Comparison of ENCODE assay signal across 18 cellular contexts in genomic region chr5:14123974-14124482, GRCh38.
"Had no signal": no experiment of that assay in that cellular context is flagged by ENCODE, and none has a peak within 500 bp of the region (broad histone marks: within the 10 kb centered on the region; RNA-seq: fewer than 3 reads in every experiment).

No MANE protein-coding gene starts in this region.

- H3K4me1 Mint-ChIP-seq: activated B cell treated with CpG ODN at 0.5 μM for 24 hours; naive thymus-derived CD4-positive, alpha-beta T cell; stimulated activated memory B cell treated with anti-CD40 and anti-IgM and Interleukin-4, amounts not matched to agents 10 μg/mL and 1 μg/mL and 100 μg/mL, for 72 hours had no signal

- H3K36me3 Mint-ChIP-seq: activated naive CD8-positive, alpha-beta T cell; naive thymus-derived CD4-positive, alpha-beta T cell; stimulated activated memory B cell treated with anti-CD40 and anti-IgM and Interleukin-4, amounts not matched to agents 10 μg/mL and 1 μg/mL and 100 μg/mL, for 72 hours had no signal

- H3K27ac Mint-ChIP-seq: activated B cell treated with CpG ODN at 0.5 μM for 24 hours; activated CD8-positive, alpha-beta T cell treated with anti-CD3 and anti-CD28 coated beads for 36 hours; activated naive CD8-positive, alpha-beta T cell; naive thymus-derived CD4-positive, alpha-beta T cell; stimulated activated memory B cell treated with anti-CD40 and anti-IgM and Interleukin-4, amounts not matched to agents 10 μg/mL and 1 μg/mL and 100 μg/mL, for 72 hours had no signal

- H3K27me3 ChIP-seq: body of pancreas, colonic mucosa, esophagus muscularis mucosa, left lung, neutrophil had no signal

- DNase-seq: activated B cell treated with CpG ODN at 0.5 μM for 24 hours; activated CD4-positive, alpha-beta T cell treated with anti-CD3 and anti-CD28 coated beads for 48 hours; activated CD8-positive, alpha-beta memory T cell treated with anti-CD3 and anti-CD28 coated beads, Interleukin-2, amount 50 U/mL, for 4 hours; activated CD8-positive, alpha-beta T cell treated with anti-CD3 and anti-CD28 coated beads for 36 hours; activated effector memory CD4-positive, alpha-beta T cell treated with anti-CD3 and anti-CD28 coated beads, Interleukin-2, amount 50 U/mL, for 16 hours; activated T-cell treated with anti-CD3 and anti-CD28 coated beads, Interleukin-2, amount 50 U/mL, for 48 hours; amniotic stem cell; body of pancreas; central memory CD4-positive, alpha-beta T cell; colonic mucosa; left lung; mucosa of descending colon; naive thymus-derived CD4-positive, alpha-beta T cell; stimulated activated CD4-positive, alpha-beta T cell treated with anti-CD3 and anti-CD28 coated beads, Interleukin-2, amount 100 ng/mL, for 48 hours had no signal

- H3K9me3 ChIP-seq: body of pancreas, colonic mucosa, esophagus muscularis mucosa, left lung, mucosa of descending colon, neutrophil had no signal

- H3K4me3 ChIP-seq: body of pancreas, colonic mucosa, esophagus muscularis mucosa, left lung, mucosa of descending colon had no signal

- H3K4me3 Mint-ChIP-seq: activated B cell treated with CpG ODN at 0.5 μM for 24 hours; activated CD8-positive, alpha-beta T cell treated with anti-CD3 and anti-CD28 coated beads for 36 hours; activated naive CD8-positive, alpha-beta T cell; naive thymus-derived CD4-positive, alpha-beta T cell; stimulated activated memory B cell treated with anti-CD40 and anti-IgM and Interleukin-4, amounts not matched to agents 10 μg/mL and 1 μg/mL and 100 μg/mL, for 72 hours had no signal

- H3K27me3 Mint-ChIP-seq: activated B cell treated with CpG ODN at 0.5 μM for 24 hours; activated CD8-positive, alpha-beta T cell treated with anti-CD3 and anti-CD28 coated beads for 36 hours; activated naive CD8-positive, alpha-beta T cell; stimulated activated memory B cell treated with anti-CD40 and anti-IgM and Interleukin-4, amounts not matched to agents 10 μg/mL and 1 μg/mL and 100 μg/mL, for 72 hours had no signal

- ATAC-seq: activated CD8-positive, alpha-beta T cell treated with anti-CD3 and anti-CD28 coated beads for 36 hours; body of pancreas; left lung; mucosa of descending colon; naive thymus-derived CD4-positive, alpha-beta T cell; stimulated activated memory B cell treated with anti-CD40 and anti-IgM and Interleukin-4, amounts not matched to agents 10 μg/mL and 1 μg/mL and 100 μg/mL, for 72 hours had no signal

- H3K9me3 Mint-ChIP-seq: activated B cell treated with CpG ODN at 0.5 μM for 24 hours; activated CD8-positive, alpha-beta T cell treated with anti-CD3 and anti-CD28 coated beads for 36 hours; stimulated activated memory B cell treated with anti-CD40 and anti-IgM and Interleukin-4, amounts not matched to agents 10 μg/mL and 1 μg/mL and 100 μg/mL, for 72 hours had no signal

- H3K27ac ChIP-seq: body of pancreas, colonic mucosa, esophagus muscularis mucosa, left lung, neutrophil had no signal

- H3K36me3 ChIP-seq: colonic mucosa, esophagus muscularis mucosa, left lung, neutrophil had no signal

- H3K4me1 ChIP-seq: colonic mucosa, esophagus muscularis mucosa, left lung had no signal
